ENCODE assay signal across 21 cellular contexts in genomic region chr5:13708432-13708831, GRCh38.
DNase-seq lines count a peak whose midpoint lies in the region; ATAC-seq lines count a peak whose summit lies in the region.
"Had no signal": no experiment of that assay in that cellular context is flagged by ENCODE, and none has a peak within 500 bp of the region (broad histone marks: within the 10 kb centered on the region; RNA-seq: fewer than 3 reads in every experiment).

No MANE protein-coding gene starts in this region.

- ATAC-seq in HG03565 (IDR thresholded peaks at IDR 0.05; ENCODE audit: unreplicated experiment) (no peak), GM21723 (IDR thresholded peaks at IDR 0.05; ENCODE audit: unreplicated experiment) (no peak)
- ATAC-seq: Right ventricle myocardium inferior had no signal

- DNase-seq in AG08396 (ENCODE audit: low spot score), result peak; percentile 46
- DNase-seq in GM04503 (ENCODE audit: low read depth), result peak; percentile 29
- peak; percentile 29 for DNase-seq in RPMI7951 (ENCODE audit: low read depth)
- peak; percentile 34 for DNase-seq in myocyte (ENCODE audit: low read depth)
- DNase-seq in kidney tubule cell (ENCODE audit: low spot score), result no peak
- no peak for DNase-seq in cerebellum (ENCODE audit: low spot score)
- DNase-seq: Caco-2; CD4-positive, alpha-beta memory T cell; DMS 273 treated with DMSO at 0.1 percent for 48 hours; DMS79 treated with DMSO at 0.1 percent for 48 hours; GOT3; HCEC 1CT; NCI-H1694; NCI-H2081; NCI-H2171; NCI-H345; NCI-H524 treated with DMSO at 0.1 percent for 48 hours; OCI-M1 had no signal

Comparison
In these comparisons a context has a peak if more than half of its experiments do, and no peak if none do; other contexts are left out.
1. DNase-seq: peak in AG08396 (single experiment), GM04503 (single experiment), RPMI7951 (single experiment) and myocyte (single experiment); none in kidney tubule cell (single experiment) and cerebellum (single experiment).